ENCODE assay signal across 8 cellular contexts in the genomic region with DNA sequence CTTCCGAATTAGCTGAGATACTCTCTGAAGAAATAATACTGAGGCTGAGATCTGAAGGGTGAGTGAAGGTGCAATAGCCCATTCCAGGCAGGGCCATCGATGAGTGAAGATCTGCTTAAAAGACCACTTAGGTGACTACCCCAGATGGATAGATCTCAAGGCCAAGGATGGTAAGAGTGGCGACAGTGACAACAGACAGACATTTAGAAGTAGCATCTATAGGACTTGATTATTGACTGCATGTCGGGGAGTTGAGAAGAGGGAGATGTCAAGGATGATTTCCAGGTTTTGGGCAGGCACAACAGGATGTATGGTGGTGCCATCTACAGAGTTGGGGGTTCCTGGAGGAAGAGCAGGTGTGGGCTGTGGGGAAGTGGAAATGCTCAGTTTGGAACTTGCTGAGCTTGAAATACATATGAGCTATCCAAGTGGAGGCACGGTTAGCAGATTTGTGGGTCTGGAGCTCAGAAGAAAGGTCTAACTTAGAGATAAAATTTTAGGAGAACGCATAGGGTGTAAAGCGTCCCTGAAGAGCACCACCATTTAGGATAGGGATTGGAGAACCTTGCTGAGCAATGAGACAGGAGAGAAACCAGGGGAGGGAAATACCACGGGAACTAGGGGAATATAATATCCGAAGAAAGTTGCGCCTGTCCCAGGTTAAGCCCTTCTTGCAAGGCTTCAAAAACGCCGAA. TPM values are rescaled to one million over a fixed set of nuclear protein-coding genes. Genes with fewer than 3 reads are reported as not detected.
DNase-seq lines count a peak whose midpoint lies in the region; ATAC-seq and TF ChIP-seq lines count a peak whose summit lies in the region.

No MANE protein-coding gene starts in this region.

- H3K27me3 ChIP-seq in WERI-Rb-1 (ENCODE audit: insufficient read depth, low read depth, severe bottlenecking) (no peaks in the 10 kb centered on the region), neuron (ENCODE audit: insufficient read depth, low read length) (no peaks in the 10 kb centered on the region)

- H3K4me3 ChIP-seq in WERI-Rb-1 (ENCODE audit: low read depth, low read length) (peak overlapping the region; percentile 89), fibroblast of the aortic adventitia (ENCODE audit: low read depth, low read length) (peak overlapping the region; percentile 92), neuron (ENCODE audit: low read length) (peak overlapping the region; percentile 79)

- H3K36me3 ChIP-seq in WERI-Rb-1 (peaks cover 16% of the 10 kb centered on the region), neuron (ENCODE audit: insufficient read depth, low read length) (peaks cover 15% of the 10 kb centered on the region)

- ATAC-seq in HG03159 (IDR thresholded peaks at IDR 0.05; ENCODE audit: unreplicated experiment), result peak; percentile 2

- H3K4me1 ChIP-seq in neuron (ENCODE audit: insufficient read depth, low read length), result peaks cover 5% of the 10 kb centered on the region

- H3K9me3 ChIP-seq in WERI-Rb-1 (ENCODE audit: severe bottlenecking) (no peaks in the 10 kb centered on the region), neuron (ENCODE audit: low read length) (no peaks in the 10 kb centered on the region)

- peak overlapping the region; percentile 98 for H3K27ac ChIP-seq in WERI-Rb-1

- H2AFZ ChIP-seq in neuron (ENCODE audit: low read depth, low read length), result peak overlapping the region; percentile 89

- TF ChIP-seq CTCF in WERI-Rb-1 (IDR thresholded peaks at IDR 0.05; ENCODE audit: low read depth, low read length), result no peak
- TF ChIP-seq CTCF in fibroblast of the aortic adventitia (IDR thresholded peaks at IDR 0.05; ENCODE audit: insufficient read depth, low read length), result no peak

- DNase-seq in NOMO-1 (lab: John Stamatoyannopoulos, UW; ENCODE audit: unreplicated experiment in 2 of 2) (peak; percentile 9 to 29), NOMO-1 treated with DMSO at 0.1 percent for 48 hours (lab: John Stamatoyannopoulos, UW; ENCODE audit: unreplicated experiment) (no peak), WERI-Rb-1 (no peak), fibroblast of the aortic adventitia (ENCODE audit: low read depth) (peak; percentile 62), NCI-H2196 (lab: John Stamatoyannopoulos, UW; ENCODE audit: unreplicated experiment) (no peak), GDM1 (lab: John Stamatoyannopoulos, UW) (no peak)

RNA-seq across cellular contexts. Expression of gene UFSP2, which starts 0.7 kb away (rescaled TPM):
- total RNA-seq in fibroblast of the aortic adventitia (ENCODE audit: low replicate concordance), result 26.3 and 53.5 TPM in 2 replicates

RNA-seq across cellular contexts. Expression of gene ANKRD37, which starts 28.4 kb away (rescaled TPM):
- 3.9 and 5.0 TPM in 2 replicates for total RNA-seq in fibroblast of the aortic adventitia (ENCODE audit: low replicate concordance)

RNA-seq across cellular contexts. Expression of gene LRP2BP, which starts 29.3 kb away (rescaled TPM):
- total RNA-seq in fibroblast of the aortic adventitia (ENCODE audit: low replicate concordance), result 0.63 and 0.74 TPM in 2 replicates

RNA-seq across cellular contexts. Expression of gene CCDC110, which starts 46.5 kb away (rescaled TPM):
- 4.2 and 5.4 TPM in 2 replicates for total RNA-seq in fibroblast of the aortic adventitia (ENCODE audit: low replicate concordance)

Comparison
In these comparisons a context has a peak if more than half of its experiments do, and no peak if none do; other contexts are left out.
1. DNase-seq: peak in NOMO-1 (2 of 2) and fibroblast of the aortic adventitia (single experiment); none in NOMO-1 treated with DMSO at 0.1 percent for 48 hours (single experiment), WERI-Rb-1 (single experiment), NCI-H2196 (single experiment) and GDM1 (single experiment).
2. Peak in every context shown above with its lines, with median percentiles within 50 percentile points of each other: H3K4me3 ChIP-seq.